In genomic region chr4:27148211-27148895, GRCh38 we compare ENCODE assay signal across 23 cellular contexts.
DNase-seq lines count a peak whose midpoint lies in the region; ATAC-seq and TF ChIP-seq lines count a peak whose summit lies in the region.
"Had no signal": no experiment of that assay in that cellular context is flagged by ENCODE, and none has a peak within 500 bp of the region (broad histone marks: within the 10 kb centered on the region; RNA-seq: fewer than 3 reads in every experiment).

No MANE protein-coding gene starts in this region.

- H3K79me2 ChIP-seq in PC-3 (ENCODE audit: low read length) = no peaks in the 10 kb centered on the region
- no peaks in the 10 kb centered on the region for H3K79me2 ChIP-seq in trophoblast cell (ENCODE audit: control insufficient read depth, insufficient read depth, low read length, poor library complexity)

- peaks cover 3% of the 10 kb centered on the region for H3K9me3 Mint-ChIP-seq in stimulated activated memory B cell treated with anti-CD40 and anti-IgM and Interleukin-4, amounts not matched to agents 10 μg/mL and 1 μg/mL and 100 μg/mL, for 72 hours

- H3K27ac Mint-ChIP-seq in stimulated activated memory B cell treated with anti-CD40 and anti-IgM and Interleukin-4, amounts not matched to agents 10 μg/mL and 1 μg/mL and 100 μg/mL, for 72 hours = no peak overlapping the region
- H3K27ac Mint-ChIP-seq: GM23338, H9 had no signal

- no CpG with 5 or more reads among the region's 1 CpG for WGBS in trophoblast cell (ENCODE audit: extremely low coverage, insufficient coverage, insufficient read length)

- H3K9ac ChIP-seq in PC-3 (ENCODE audit: low read length) = no peak overlapping the region
- H3K9ac ChIP-seq in trophoblast cell (ENCODE audit: low read length) = no peak overlapping the region
- H3K9ac ChIP-seq: KMS-11 had no signal

- H3K27me3 Mint-ChIP-seq in stimulated activated memory B cell treated with anti-CD40 and anti-IgM and Interleukin-4, amounts not matched to agents 10 μg/mL and 1 μg/mL and 100 μg/mL, for 72 hours = peaks cover 2% of the 10 kb centered on the region
- H3K27me3 Mint-ChIP-seq: IgD-negative memory B cell had no signal

- H3K4me2 ChIP-seq in PC-3 (ENCODE audit: low read length) = no peak overlapping the region
- no peak overlapping the region for H3K4me2 ChIP-seq in trophoblast cell (ENCODE audit: low read length)
- H3K4me2 ChIP-seq: GM23338, KMS-11 had no signal

- no peak overlapping the region for H2AK5ac ChIP-seq in trophoblast cell (ENCODE audit: low read length)

- BruUV-seq in PC-3 (replicated peaks; lab: Mats Ljungman, UMichigan) = no TSS peak

- H2BK12ac ChIP-seq in trophoblast cell (ENCODE audit: low read length) = no peak overlapping the region

- H3K4me3 Mint-ChIP-seq in stimulated activated memory B cell treated with anti-CD40 and anti-IgM and Interleukin-4, amounts not matched to agents 10 μg/mL and 1 μg/mL and 100 μg/mL, for 72 hours = no peak overlapping the region
- H3K4me3 Mint-ChIP-seq: GM23338, H9, IgD-negative memory B cell had no signal

- no peaks in the 10 kb centered on the region for H3K9me2 ChIP-seq in PC-3 (replicated peaks; ENCODE audit: low read length)

- ATAC-seq in PC-3 = no peak
- no peak for ATAC-seq in stimulated activated memory B cell treated with anti-CD40 and anti-IgM and Interleukin-4, amounts not matched to agents 10 μg/mL and 1 μg/mL and 100 μg/mL, for 72 hours
- no peak for ATAC-seq in GM19023 (IDR thresholded peaks at IDR 0.05; ENCODE audit: unreplicated experiment)
- ATAC-seq: GM23338 had no signal

- H3K4me3 ChIP-seq in PC-3 (ENCODE audit: low read length) (no peak overlapping the region), trophoblast cell (ENCODE audit: low read depth, low read length) (no peak overlapping the region)
- H3K4me3 ChIP-seq: GM23338 had no signal

- H4K8ac ChIP-seq in trophoblast cell (ENCODE audit: low read depth, low read length) = no peak overlapping the region

- no peaks in the 10 kb centered on the region for H3K79me1 ChIP-seq in trophoblast cell (ENCODE audit: low read length)

- no peak overlapping the region for H3K23ac ChIP-seq in trophoblast cell (ENCODE audit: low read length)

- DNase-seq in EH (ENCODE audit: low read depth) (peak; percentile 69), PC-3 (peak; percentile 11), epidermal melanocyte (ENCODE audit: insufficient read length, low spot score) (peak; percentile 34), trophoblast cell (peak; percentile 57 to 65), AG08395 (ENCODE audit: low spot score) (no peak)
- DNase-seq in stimulated activated naive CD4-positive, alpha-beta T cell (lab: John Stamatoyannopoulos, UW) = no peak
- DNase-seq: 8988T, ACHN, GF-D8, H9, NCI-H1048, NCI-H1417, NCI-H1694, NCI-H2029 treated with DMSO at 0.1 percent for 48 hours, NCI-H446 treated with DMSO at 0.1 percent for 48 hours, NCI-H526 treated with DMSO at 0.1 percent for 48 hours, SHP77 had no signal

- CTCF ChIA-PET in PC-3 (lab: Charles Lee) = no interaction called here

- H2BK120ac ChIP-seq in trophoblast cell (ENCODE audit: insufficient read depth, low read length, poor library complexity) = no peak overlapping the region

- POLR2A ChIA-PET in PC-3 (lab: Charles Lee; ENCODE audit: unreplicated experiment) = no interaction called here

- H3K9me3 ChIP-seq in PC-3 (ENCODE audit: low read length) = no peaks in the 10 kb centered on the region
- no peaks in the 10 kb centered on the region for H3K9me3 ChIP-seq in trophoblast cell (ENCODE audit: insufficient read depth, low read depth, low read length)

- no peak overlapping the region for H3K27ac ChIP-seq in PC-3 (ENCODE audit: low read length)
- H3K27ac ChIP-seq in trophoblast cell (ENCODE audit: low read depth, low read length) = no peak overlapping the region
- H3K27ac ChIP-seq: KMS-11, RWPE1 had no signal

- no peaks in the 10 kb centered on the region for H4K20me1 ChIP-seq in PC-3 (ENCODE audit: low read length)

- no peak overlapping the region for H3K4ac ChIP-seq in trophoblast cell (ENCODE audit: low read depth, low read length)

- peaks cover 8% of the 10 kb centered on the region for H3K4me1 ChIP-seq in PC-3 (ENCODE audit: insufficient read depth, low read length)
- H3K4me1 ChIP-seq in trophoblast cell (ENCODE audit: control insufficient read depth in 1 of 2, insufficient read depth in 2 of 2, low read length in 2 of 2) = peaks cover 0 to 2% of the 10 kb centered on the region in 2 experiments

- H3F3A ChIP-seq in PC-3 (ENCODE audit: low read length, unreplicated experiment) = no peaks in the 10 kb centered on the region

- H3K4me1 Mint-ChIP-seq in stimulated activated memory B cell treated with anti-CD40 and anti-IgM and Interleukin-4, amounts not matched to agents 10 μg/mL and 1 μg/mL and 100 μg/mL, for 72 hours = no peaks in the 10 kb centered on the region
- H3K4me1 Mint-ChIP-seq: IgD-negative memory B cell had no signal

- H3K18ac ChIP-seq in trophoblast cell (ENCODE audit: low read length) = no peak overlapping the region

- no peaks in the 10 kb centered on the region for H3K36me3 Mint-ChIP-seq in stimulated activated memory B cell treated with anti-CD40 and anti-IgM and Interleukin-4, amounts not matched to agents 10 μg/mL and 1 μg/mL and 100 μg/mL, for 72 hours
- H3K36me3 Mint-ChIP-seq: IgD-negative memory B cell had no signal

- no peaks in the 10 kb centered on the region for H3K36me3 ChIP-seq in PC-3 (ENCODE audit: low read depth, low read length)
- H3K36me3 ChIP-seq in trophoblast cell (ENCODE audit: control insufficient read depth in 1 of 2, insufficient read depth in 2 of 2, low read length in 2 of 2) = no peaks in the 10 kb centered on the region

- H4K91ac ChIP-seq in trophoblast cell (ENCODE audit: low read depth, low read length) = no peak overlapping the region

- no peak overlapping the region for H3K14ac ChIP-seq in trophoblast cell (ENCODE audit: low read length)

- H2AFZ ChIP-seq in PC-3 (ENCODE audit: low read length) (no peak overlapping the region), trophoblast cell (ENCODE audit: insufficient read depth, low read length, poor library complexity) (no peak overlapping the region)
- H2AFZ ChIP-seq: GM23338 had no signal

- intact Hi-C loops in PC-3 (cut with micrococcal nuclease) = no loop called here

- no peak overlapping the region for H4K12ac ChIP-seq in trophoblast cell (ENCODE audit: low read depth, low read length)

- no peak for TF ChIP-seq CTCF in PC-3 (conservative IDR thresholded peaks at IDR 0.05; ENCODE audit: low read depth, low read length)

- H2BK5ac ChIP-seq in trophoblast cell (ENCODE audit: low read depth, low read length, poor library complexity) = no peak overlapping the region

- H3K27me3 ChIP-seq in PC-3 (ENCODE audit: low read length) (no peaks in the 10 kb centered on the region), trophoblast cell (ENCODE audit: insufficient read depth, low read length) (no peaks in the 10 kb centered on the region)

Comparison
In these comparisons a context has a peak if more than half of its experiments do, and no peak if none do; other contexts are left out.
1. DNase-seq: peak in EH (single experiment), PC-3 (single experiment), epidermal melanocyte (single experiment) and trophoblast cell (2 of 2); none in stimulated activated naive CD4-positive, alpha-beta T cell (0 of 6) and AG08395 (single experiment).